Comparison of ENCODE assay signal across 1 cellular context in the genomic region with DNA sequence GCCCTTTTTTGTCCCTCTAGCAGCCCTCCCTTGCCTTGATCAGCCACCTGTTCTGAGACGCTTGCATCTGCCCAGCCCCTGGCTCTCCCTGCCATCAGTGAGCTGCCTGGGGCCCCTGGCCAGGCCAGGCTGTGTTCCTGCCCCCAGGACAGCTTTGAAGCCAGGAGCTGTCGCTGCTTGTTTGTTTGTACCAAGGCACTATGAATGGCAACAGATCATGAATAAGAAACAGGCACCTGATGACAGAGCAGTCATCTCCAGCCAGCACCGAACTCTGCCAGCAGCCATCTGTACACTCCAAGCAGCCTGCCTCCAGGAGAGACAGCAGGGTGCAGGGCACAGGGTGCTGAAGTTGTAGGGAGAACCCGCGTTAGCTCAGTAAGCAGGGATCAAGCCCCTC.
TF ChIP-seq lines count a peak whose summit lies in the region.

No MANE protein-coding gene starts in this region.

TF ChIP-seq in HepG2, 621 proteins besides CTCF, POLR2A, EP300 and RAD21:
- TF ChIP-seq MLLT10 (CRISPR knock-in tag; IDR thresholded peaks at IDR 0.05) (no peak), NCOA2 (CRISPR knock-in tag; IDR thresholded peaks at IDR 0.05) (no peak), EEA1 (CRISPR knock-in tag; IDR thresholded peaks at IDR 0.05; ENCODE audit: borderline replicate concordance) (no peak), PHF20 (CRISPR knock-in tag; IDR thresholded peaks at IDR 0.05) (no peak), KDM4B (CRISPR knock-in tag; IDR thresholded peaks at IDR 0.05) (no peak), ZNF383 (CRISPR knock-in tag; IDR thresholded peaks at IDR 0.05; ENCODE audit: borderline replicate concordance) (no peak), KLF15 (CRISPR knock-in tag; IDR thresholded peaks at IDR 0.05; ENCODE audit: borderline replicate concordance) (no peak), PHF21A (CRISPR knock-in tag; IDR thresholded peaks at IDR 0.05) (no peak), ZNF441 (CRISPR knock-in tag; IDR thresholded peaks at IDR 0.05; ENCODE audit: borderline replicate concordance) (no peak), ISX (CRISPR knock-in tag; conservative IDR thresholded peaks at IDR 0.05) (no peak), ZNF713 (CRISPR knock-in tag; IDR thresholded peaks at IDR 0.05) (no peak), MTF2 (CRISPR knock-in tag; IDR thresholded peaks at IDR 0.05; ENCODE audit: borderline replicate concordance) (no peak), ZNF34 (CRISPR knock-in tag; IDR thresholded peaks at IDR 0.05; ENCODE audit: borderline replicate concordance) (no peak), ZNF790 (CRISPR knock-in tag; IDR thresholded peaks at IDR 0.05; ENCODE audit: borderline replicate concordance) (no peak)
- TF ChIP-seq, protein P1, sequence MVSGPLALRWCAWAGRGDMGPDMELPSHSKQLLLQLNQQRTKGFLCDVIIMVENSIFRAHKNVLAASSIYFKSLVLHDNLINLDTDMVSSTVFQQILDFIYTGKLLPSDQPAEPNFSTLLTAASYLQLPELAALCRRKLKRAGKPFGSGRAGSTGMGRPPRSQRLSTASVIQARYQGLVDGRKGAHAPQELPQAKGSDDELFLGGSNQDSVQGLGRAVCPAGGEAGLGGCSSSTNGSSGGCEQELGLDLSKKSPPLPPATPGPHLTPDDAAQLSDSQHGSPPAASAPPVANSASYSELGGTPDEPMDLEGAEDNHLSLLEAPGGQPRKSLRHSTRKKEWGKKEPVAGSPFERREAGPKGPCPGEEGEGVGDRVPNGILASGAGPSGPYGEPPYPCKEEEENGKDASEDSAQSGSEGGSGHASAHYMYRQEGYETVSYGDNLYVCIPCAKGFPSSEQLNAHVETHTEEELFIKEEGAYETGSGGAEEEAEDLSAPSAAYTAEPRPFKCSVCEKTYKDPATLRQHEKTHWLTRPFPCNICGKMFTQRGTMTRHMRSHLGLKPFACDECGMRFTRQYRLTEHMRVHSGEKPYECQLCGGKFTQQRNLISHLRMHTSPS (CRISPR knock-in tag; IDR thresholded peaks at IDR 0.05; ENCODE audit: low read depth), result no peak
- TF ChIP-seq, protein P2, sequence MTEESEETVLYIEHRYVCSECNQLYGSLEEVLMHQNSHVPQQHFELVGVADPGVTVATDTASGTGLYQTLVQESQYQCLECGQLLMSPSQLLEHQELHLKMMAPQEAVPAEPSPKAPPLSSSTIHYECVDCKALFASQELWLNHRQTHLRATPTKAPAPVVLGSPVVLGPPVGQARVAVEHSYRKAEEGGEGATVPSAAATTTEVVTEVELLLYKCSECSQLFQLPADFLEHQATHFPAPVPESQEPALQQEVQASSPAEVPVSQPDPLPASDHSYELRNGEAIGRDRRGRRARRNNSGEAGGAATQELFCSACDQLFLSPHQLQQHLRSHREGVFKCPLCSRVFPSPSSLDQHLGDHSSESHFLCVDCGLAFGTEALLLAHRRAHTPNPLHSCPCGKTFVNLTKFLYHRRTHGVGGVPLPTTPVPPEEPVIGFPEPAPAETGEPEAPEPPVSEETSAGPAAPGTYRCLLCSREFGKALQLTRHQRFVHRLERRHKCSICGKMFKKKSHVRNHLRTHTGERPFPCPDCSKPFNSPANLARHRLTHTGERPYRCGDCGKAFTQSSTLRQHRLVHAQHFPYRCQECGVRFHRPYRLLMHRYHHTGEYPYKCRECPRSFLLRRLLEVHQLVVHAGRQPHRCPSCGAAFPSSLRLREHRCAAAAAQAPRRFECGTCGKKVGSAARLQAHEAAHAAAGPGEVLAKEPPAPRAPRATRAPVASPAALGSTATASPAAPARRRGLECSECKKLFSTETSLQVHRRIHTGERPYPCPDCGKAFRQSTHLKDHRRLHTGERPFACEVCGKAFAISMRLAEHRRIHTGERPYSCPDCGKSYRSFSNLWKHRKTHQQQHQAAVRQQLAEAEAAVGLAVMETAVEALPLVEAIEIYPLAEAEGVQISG (CRISPR knock-in tag; IDR thresholded peaks at IDR 0.05), result no peak
- TF ChIP-seq, protein P3, sequence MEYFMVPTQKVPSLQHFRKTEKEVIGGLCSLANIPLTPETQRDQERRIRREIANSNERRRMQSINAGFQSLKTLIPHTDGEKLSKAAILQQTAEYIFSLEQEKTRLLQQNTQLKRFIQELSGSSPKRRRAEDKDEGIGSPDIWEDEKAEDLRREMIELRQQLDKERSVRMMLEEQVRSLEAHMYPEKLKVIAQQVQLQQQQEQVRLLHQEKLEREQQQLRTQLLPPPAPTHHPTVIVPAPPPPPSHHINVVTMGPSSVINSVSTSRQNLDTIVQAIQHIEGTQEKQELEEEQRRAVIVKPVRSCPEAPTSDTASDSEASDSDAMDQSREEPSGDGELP (IDR thresholded peaks at IDR 0.05; ENCODE audit: borderline replicate concordance, low read depth), result no peak
